ENCODE assay signal across 15 cellular contexts in genomic region chr13:51674276-51674675, GRCh38.
DNase-seq lines count a peak whose midpoint lies in the region; TF ChIP-seq lines count a peak whose summit lies in the region.
"Had no signal": no experiment of that assay in that cellular context is flagged by ENCODE, and none has a peak within 500 bp of the region (broad histone marks: within the 10 kb centered on the region; RNA-seq: fewer than 3 reads in every experiment).

No MANE protein-coding gene starts in this region.

- TF ChIP-seq POLR2A in stomach (IDR thresholded peaks at IDR 0.05), result no peak

- TF ChIP-seq RAD21 in Ishikawa (IDR thresholded peaks at IDR 0.05; ENCODE audit: low read depth), result peak; percentile 2; the same call in 1 of the 2 replicates

- DNase-seq in kidney tubule cell (ENCODE audit: low spot score), result peak; percentile 28
- peak; percentile 89 for DNase-seq in stomach
- no peak for DNase-seq in WERI-Rb-1
- no peak for DNase-seq in AG08395 (ENCODE audit: low spot score)
- no peak for DNase-seq in posterior cingulate gyrus
- no peak for DNase-seq in cerebellar nuclear complex (lab: John Stamatoyannopoulos, UW)
- DNase-seq: activated CD4-positive, CD25-positive, alpha-beta regulatory T cell; activated T-cell treated with anti-CD3 and anti-CD28 coated beads, Interleukin-2, amount 50 U/mL, for 24 hours; anterior cingulate cortex; CD4-positive, alpha-beta memory T cell; MM.1S; NCI-H82 had no signal

- H3K27me3 ChIP-seq in stomach (no peaks in the 10 kb centered on the region), WERI-Rb-1 (ENCODE audit: insufficient read depth, low read depth, severe bottlenecking) (no peaks in the 10 kb centered on the region)

- H3K36me3 ChIP-seq in stomach (peaks cover 0 to 6% (median 0%) of the 10 kb centered on the region in 4 donors), WERI-Rb-1 (no peaks in the 10 kb centered on the region)

- TF ChIP-seq CTCF in VCaP (conservative IDR thresholded peaks at IDR 0.05), result no peak
- no peak for TF ChIP-seq CTCF in stomach (IDR thresholded peaks at IDR 0.05)
- no peak for TF ChIP-seq CTCF in WERI-Rb-1 (IDR thresholded peaks at IDR 0.05; ENCODE audit: low read depth, low read length)

- WGBS in stomach, 5 donors, result 36 to 73% (median 50%) methylated on average over 5 of the region's 5 CpGs

- peak; percentile 44; the same call in 1 of the 2 replicates for TF ChIP-seq EP300 in Ishikawa (IDR thresholded peaks at IDR 0.05; ENCODE audit: borderline replicate concordance)
- no peak for TF ChIP-seq EP300 in stomach (IDR thresholded peaks at IDR 0.05)

- H3K4me1 ChIP-seq in stomach, result peaks cover 0 to 32% (median 13%) of the 10 kb centered on the region in 4 donors

- H3K27ac ChIP-seq in VCaP (peak overlapping the region; percentile 85), stomach (peak overlapping the region; percentile 5 to 47 (median 34)), WERI-Rb-1 (no peak overlapping the region)
- H3K27ac ChIP-seq: HL-60 had no signal

- intact Hi-C loops in stomach (cut with DNase I; ENCODE audit: low total_unique reads) (no loop called here), posterior cingulate gyrus (cut with DNase I) (no loop called here)

- H3K9me3 ChIP-seq in stomach (peaks cover 0 to 5% (median 0%) of the 10 kb centered on the region in 4 donors), WERI-Rb-1 (ENCODE audit: severe bottlenecking) (no peaks in the 10 kb centered on the region)

- H3K4me3 ChIP-seq in stomach (no peak overlapping the region), WERI-Rb-1 (ENCODE audit: low read depth, low read length) (no peak overlapping the region)

TF ChIP-seq in Ishikawa, 13 proteins besides CTCF, POLR2A, EP300 and RAD21:
- TF ChIP-seq EGR1 (IDR thresholded peaks at IDR 0.05), result no peak
- TF ChIP-seq REST (IDR thresholded peaks at IDR 0.05; ENCODE audit: low read depth), result no peak
- no peak for TF ChIP-seq CREB1 (IDR thresholded peaks at IDR 0.05; ENCODE audit: low read depth)
- TF ChIP-seq TCF12 (IDR thresholded peaks at IDR 0.05; ENCODE audit: low read depth), result peak; percentile 54; the same call in 1 of the 2 replicates
- 0 out of 2 replicates have a peak, but pooled peaks have one; percentile 17 for TF ChIP-seq YY1 (IDR thresholded peaks at IDR 0.05; ENCODE audit: low read depth)
- TF ChIP-seq, protein P1, sequence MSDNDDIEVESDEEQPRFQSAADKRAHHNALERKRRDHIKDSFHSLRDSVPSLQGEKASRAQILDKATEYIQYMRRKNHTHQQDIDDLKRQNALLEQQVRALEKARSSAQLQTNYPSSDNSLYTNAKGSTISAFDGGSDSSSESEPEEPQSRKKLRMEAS (IDR thresholded peaks at IDR 0.05), result peak; percentile 90
- TF ChIP-seq, protein P2, sequence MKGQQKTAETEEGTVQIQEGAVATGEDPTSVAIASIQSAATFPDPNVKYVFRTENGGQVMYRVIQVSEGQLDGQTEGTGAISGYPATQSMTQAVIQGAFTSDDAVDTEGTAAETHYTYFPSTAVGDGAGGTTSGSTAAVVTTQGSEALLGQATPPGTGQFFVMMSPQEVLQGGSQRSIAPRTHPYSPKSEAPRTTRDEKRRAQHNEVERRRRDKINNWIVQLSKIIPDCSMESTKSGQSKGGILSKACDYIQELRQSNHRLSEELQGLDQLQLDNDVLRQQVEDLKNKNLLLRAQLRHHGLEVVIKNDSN (IDR thresholded peaks at IDR 0.05), result peak; percentile 69
- peak; percentile 46; the same call in 1 of the 2 replicates for TF ChIP-seq TEAD4 (IDR thresholded peaks at IDR 0.05)
- TF ChIP-seq NFIC (IDR thresholded peaks at IDR 0.05), result peak; percentile 57
- TF ChIP-seq CEBPB (IDR thresholded peaks at IDR 0.05), result no peak
- no peak for TF ChIP-seq ZBTB7A (IDR thresholded peaks at IDR 0.05; ENCODE audit: low read depth)
- TF ChIP-seq TAF1 (IDR thresholded peaks at IDR 0.05; ENCODE audit: low read depth), result no peak
- TF ChIP-seq FOXM1 (IDR thresholded peaks at IDR 0.05; ENCODE audit: borderline replicate concordance, low read depth), result no peak
TF ChIP-seq in Ishikawa: peak in this region for 6.

Comparison
In these comparisons a context has a peak if more than half of its experiments do, and no peak if none do; other contexts are left out.
1. DNase-seq: peak in kidney tubule cell (single experiment) and stomach (single experiment); none in WERI-Rb-1 (single experiment), AG08395 (single experiment), posterior cingulate gyrus (0 of 10) and cerebellar nuclear complex (0 of 2).